Comparison of ENCODE assay signal across 9 cellular contexts in genomic region chr12:101857043-101857558, GRCh38. TPM values are rescaled to one million over a fixed set of nuclear protein-coding genes. Genes with fewer than 3 reads are reported as not detected.
A peak's percentile ranks its signal among the peaks of the same experiment; 100 is the strongest.
DNase-seq lines count a peak whose midpoint lies in the region; ATAC-seq and TF ChIP-seq lines count a peak whose summit lies in the region.
"Had no signal": no experiment of that assay in that cellular context is flagged by ENCODE, and none has a peak within 500 bp of the region (broad histone marks: within the 10 kb centered on the region; RNA-seq: fewer than 3 reads in every experiment).

No MANE protein-coding gene starts in this region.

- H3K9me3 ChIP-seq in subcutaneous abdominal adipose tissue (ENCODE audit: control insufficient read depth in 5 of 5, low read length in 5 of 5): no peaks in the 10 kb centered on the region

- DNase-seq in activated CD8-positive, alpha-beta T cell treated with anti-CD3 and anti-CD28 coated beads for 36 hours: no peak
- no peak for DNase-seq in activated CD8-positive, alpha-beta T cell treated with anti-CD3 and anti-CD28 coated beads, Interleukin-2, amount 10 ng/mL, durations not matched to agents 7 days and 5 days
- DNase-seq in cardiac fibroblast (ENCODE audit: low read depth in 2 of 2): peak; percentile 59 to 91
- no peak for DNase-seq in dorsolateral prefrontal cortex
- DNase-seq in C1 segment of cervical spinal cord (lab: John Stamatoyannopoulos, UW): no peak
- DNase-seq in activated CD4-positive, alpha-beta memory T cell treated with anti-CD3 and anti-CD28 coated beads, Interleukin-2, amount 10 ng/mL, durations not matched to agents 7 days and 5 days: no peak

- intact Hi-C loops in activated CD8-positive, alpha-beta T cell treated with anti-CD3 and anti-CD28 coated beads for 36 hours (cut with micrococcal nuclease): no loop called here
- intact Hi-C loops in dorsolateral prefrontal cortex (cut with DNase I): no loop called here

- H3K4me1 Mint-ChIP-seq in activated CD8-positive, alpha-beta T cell treated with anti-CD3 and anti-CD28 coated beads for 36 hours (ENCODE audit: low read depth): peaks cover 21% of the 10 kb centered on the region
- H3K4me1 Mint-ChIP-seq in activated CD8-positive, alpha-beta T cell treated with anti-CD3 and anti-CD28 coated beads, Interleukin-2, amount 10 ng/mL, durations not matched to agents 7 days and 5 days (ENCODE audit: low read depth): peaks cover 19% of the 10 kb centered on the region
- peaks cover 26% of the 10 kb centered on the region for H3K4me1 Mint-ChIP-seq in activated CD4-positive, alpha-beta memory T cell treated with anti-CD3 and anti-CD28 coated beads, Interleukin-2, amount 10 ng/mL, durations not matched to agents 7 days and 5 days

- no peak overlapping the region for H3K4me3 Mint-ChIP-seq in activated CD8-positive, alpha-beta T cell treated with anti-CD3 and anti-CD28 coated beads for 36 hours
- H3K4me3 Mint-ChIP-seq in activated CD8-positive, alpha-beta T cell treated with anti-CD3 and anti-CD28 coated beads, Interleukin-2, amount 10 ng/mL, durations not matched to agents 7 days and 5 days: no peak overlapping the region
- H3K4me3 Mint-ChIP-seq in activated CD4-positive, alpha-beta memory T cell treated with anti-CD3 and anti-CD28 coated beads, Interleukin-2, amount 10 ng/mL, durations not matched to agents 7 days and 5 days: no peak overlapping the region
- H3K4me3 Mint-ChIP-seq: memory B cell had no signal

- peak overlapping the region; percentile 42 for H3K27ac ChIP-seq in subcutaneous abdominal adipose tissue (ENCODE audit: low read depth, low read length)
- H3K27ac ChIP-seq in dorsolateral prefrontal cortex: no peak overlapping the region

- H3K4me3 ChIP-seq in cardiac fibroblast (replicated peaks in 1 of 2; ENCODE audit: low read depth in 2 of 2, low read length in 2 of 2) (no peak overlapping the region), subcutaneous abdominal adipose tissue (ENCODE audit: low read depth in 1 of 5, low read length in 5 of 5) (no peak overlapping the region), dorsolateral prefrontal cortex (no peak overlapping the region)

- H3K4me1 ChIP-seq in subcutaneous abdominal adipose tissue (ENCODE audit: control insufficient read depth in 5 of 5, insufficient read depth in 5 of 5, low read length in 5 of 5): peaks cover 0 to 29% (median 22%) of the 10 kb centered on the region in 5 donors

- no peak overlapping the region for H3K27ac Mint-ChIP-seq in activated CD8-positive, alpha-beta T cell treated with anti-CD3 and anti-CD28 coated beads for 36 hours
- no peak overlapping the region for H3K27ac Mint-ChIP-seq in activated CD8-positive, alpha-beta T cell treated with anti-CD3 and anti-CD28 coated beads, Interleukin-2, amount 10 ng/mL, durations not matched to agents 7 days and 5 days
- no peak overlapping the region for H3K27ac Mint-ChIP-seq in activated CD4-positive, alpha-beta memory T cell treated with anti-CD3 and anti-CD28 coated beads, Interleukin-2, amount 10 ng/mL, durations not matched to agents 7 days and 5 days
- H3K27ac Mint-ChIP-seq: memory B cell had no signal

- H3K27me3 Mint-ChIP-seq in activated CD8-positive, alpha-beta T cell treated with anti-CD3 and anti-CD28 coated beads for 36 hours: no peaks in the 10 kb centered on the region
- H3K27me3 Mint-ChIP-seq in activated CD8-positive, alpha-beta T cell treated with anti-CD3 and anti-CD28 coated beads, Interleukin-2, amount 10 ng/mL, durations not matched to agents 7 days and 5 days (ENCODE audit: low read depth): no peaks in the 10 kb centered on the region
- no peaks in the 10 kb centered on the region for H3K27me3 Mint-ChIP-seq in activated CD4-positive, alpha-beta memory T cell treated with anti-CD3 and anti-CD28 coated beads, Interleukin-2, amount 10 ng/mL, durations not matched to agents 7 days and 5 days
- H3K27me3 Mint-ChIP-seq: memory B cell had no signal

- ATAC-seq in activated CD8-positive, alpha-beta T cell treated with anti-CD3 and anti-CD28 coated beads for 36 hours: peak; percentile 25
- no peak for ATAC-seq in activated CD8-positive, alpha-beta T cell treated with anti-CD3 and anti-CD28 coated beads, Interleukin-2, amount 10 ng/mL, durations not matched to agents 7 days and 5 days
- ATAC-seq in HG03432 (IDR thresholded peaks at IDR 0.05; ENCODE audit: unreplicated experiment): peak; percentile 65

- no peaks in the 10 kb centered on the region for H3K36me3 Mint-ChIP-seq in activated CD8-positive, alpha-beta T cell treated with anti-CD3 and anti-CD28 coated beads for 36 hours (ENCODE audit: low read depth)
- H3K36me3 Mint-ChIP-seq in activated CD8-positive, alpha-beta T cell treated with anti-CD3 and anti-CD28 coated beads, Interleukin-2, amount 10 ng/mL, durations not matched to agents 7 days and 5 days (ENCODE audit: low read depth): no peaks in the 10 kb centered on the region
- H3K36me3 Mint-ChIP-seq in activated CD4-positive, alpha-beta memory T cell treated with anti-CD3 and anti-CD28 coated beads, Interleukin-2, amount 10 ng/mL, durations not matched to agents 7 days and 5 days (ENCODE audit: low read depth): no peaks in the 10 kb centered on the region
- H3K36me3 Mint-ChIP-seq: memory B cell had no signal

- TF ChIP-seq CTCF in activated CD8-positive, alpha-beta T cell treated with anti-CD3 and anti-CD28 coated beads for 36 hours (IDR thresholded peaks at IDR 0.05): no peak
- TF ChIP-seq CTCF in cardiac fibroblast (IDR thresholded peaks at IDR 0.05; ENCODE audit: low read depth, low read length) (no peak), dorsolateral prefrontal cortex (IDR thresholded peaks at IDR 0.05 in 54 of 56, conservative IDR thresholded peaks at IDR 0.05 in 2 of 56; ENCODE audit: low read depth in 1 of 56, partially characterized antibody in 56 of 56) (no peak)

- no peak overlapping the region for H3K9ac ChIP-seq in subcutaneous abdominal adipose tissue (ENCODE audit: low read length in 5 of 5)

- no peaks in the 10 kb centered on the region for H3K36me3 ChIP-seq in subcutaneous abdominal adipose tissue (ENCODE audit: control insufficient read depth in 5 of 5, insufficient read depth in 5 of 5, low read length in 5 of 5)

- CTCF ChIA-PET in activated CD8-positive, alpha-beta T cell treated with anti-CD3 and anti-CD28 coated beads for 36 hours (lab: Charles Lee): no interaction called here
- CTCF ChIA-PET in activated CD8-positive, alpha-beta T cell treated with anti-CD3 and anti-CD28 coated beads, Interleukin-2, amount 10 ng/mL, durations not matched to agents 7 days and 5 days (lab: Charles Lee): interaction anchor here (0.9 kb wide), 1 partner anchor 17 kb away, joined by 3 read pairs; no protein-coding TSS in a partner anchor
- CTCF ChIA-PET in activated CD4-positive, alpha-beta memory T cell treated with anti-CD3 and anti-CD28 coated beads, Interleukin-2, amount 10 ng/mL, durations not matched to agents 7 days and 5 days (lab: Charles Lee): no interaction called here

- H3K9me3 Mint-ChIP-seq in activated CD8-positive, alpha-beta T cell treated with anti-CD3 and anti-CD28 coated beads for 36 hours: no peaks in the 10 kb centered on the region
- no peaks in the 10 kb centered on the region for H3K9me3 Mint-ChIP-seq in activated CD8-positive, alpha-beta T cell treated with anti-CD3 and anti-CD28 coated beads, Interleukin-2, amount 10 ng/mL, durations not matched to agents 7 days and 5 days (ENCODE audit: insufficient read depth)
- H3K9me3 Mint-ChIP-seq in activated CD4-positive, alpha-beta memory T cell treated with anti-CD3 and anti-CD28 coated beads, Interleukin-2, amount 10 ng/mL, durations not matched to agents 7 days and 5 days: no peaks in the 10 kb centered on the region
- H3K9me3 Mint-ChIP-seq: memory B cell had no signal

- POLR2A ChIA-PET in activated CD8-positive, alpha-beta T cell treated with anti-CD3 and anti-CD28 coated beads for 36 hours (lab: Charles Lee): no interaction called here
- POLR2A ChIA-PET in activated CD8-positive, alpha-beta T cell treated with anti-CD3 and anti-CD28 coated beads, Interleukin-2, amount 10 ng/mL, durations not matched to agents 7 days and 5 days (lab: Charles Lee): no interaction called here
- POLR2A ChIA-PET in activated CD4-positive, alpha-beta memory T cell treated with anti-CD3 and anti-CD28 coated beads, Interleukin-2, amount 10 ng/mL, durations not matched to agents 7 days and 5 days (lab: Charles Lee): no interaction called here

- H3K27me3 ChIP-seq in subcutaneous abdominal adipose tissue (ENCODE audit: control insufficient read depth in 5 of 5, insufficient read depth in 4 of 5, low read length in 5 of 5) (no peaks in the 10 kb centered on the region), dorsolateral prefrontal cortex (no peaks in the 10 kb centered on the region)

RNA-seq across cellular contexts. Expression of gene DRAM1, which starts 20.3 kb away (rescaled TPM):
- total RNA-seq in activated CD8-positive, alpha-beta T cell treated with anti-CD3 and anti-CD28 coated beads for 36 hours: 1 to 10 TPM; 3.8 to 4.3 TPM
- 1 to 10 TPM; 2.6 to 2.7 TPM for total RNA-seq in activated CD8-positive, alpha-beta T cell treated with anti-CD3 and anti-CD28 coated beads, Interleukin-2, amount 10 ng/mL, durations not matched to agents 7 days and 5 days
- total RNA-seq in dorsolateral prefrontal cortex: 1 to 10 TPM; 1.5 to 7.6 (median 3.3) TPM
- 1 to 10 TPM; 4.0 TPM for total RNA-seq in activated CD4-positive, alpha-beta memory T cell treated with anti-CD3 and anti-CD28 coated beads, Interleukin-2, amount 10 ng/mL, durations not matched to agents 7 days and 5 days

RNA-seq across cellular contexts. Expression of gene GNPTAB, which starts 26.3 kb away (rescaled TPM):
- 10 to 100 TPM; 52.4 to 56.9 TPM for total RNA-seq in activated CD8-positive, alpha-beta T cell treated with anti-CD3 and anti-CD28 coated beads for 36 hours
- total RNA-seq in activated CD8-positive, alpha-beta T cell treated with anti-CD3 and anti-CD28 coated beads, Interleukin-2, amount 10 ng/mL, durations not matched to agents 7 days and 5 days: 100 to 1,000 TPM; 104 to 109 TPM
- total RNA-seq in dorsolateral prefrontal cortex: 100 to 1,000 TPM in 5 of 120 experiments, 10 to 100 TPM in 115; 43.8 to 111 (median 81.7) TPM
- 10 to 100 TPM; 55.0 to 57.5 TPM for total RNA-seq in activated CD4-positive, alpha-beta memory T cell treated with anti-CD3 and anti-CD28 coated beads, Interleukin-2, amount 10 ng/mL, durations not matched to agents 7 days and 5 days

Comparison
In these comparisons a context has a peak if more than half of its experiments do, and no peak if none do; other contexts are left out.
1. DNase-seq: peak in cardiac fibroblast (2 of 2); none in activated CD8-positive, alpha-beta T cell treated with anti-CD3 and anti-CD28 coated beads for 36 hours (single experiment), activated CD8-positive, alpha-beta T cell treated with anti-CD3 and anti-CD28 coated beads, Interleukin-2, amount 10 ng/mL, durations not matched to agents 7 days and 5 days (single experiment), dorsolateral prefrontal cortex (0 of 10), C1 segment of cervical spinal cord (0 of 14) and activated CD4-positive, alpha-beta memory T cell treated with anti-CD3 and anti-CD28 coated beads, Interleukin-2, amount 10 ng/mL, durations not matched to agents 7 days and 5 days (single experiment).